In the genomic region with DNA sequence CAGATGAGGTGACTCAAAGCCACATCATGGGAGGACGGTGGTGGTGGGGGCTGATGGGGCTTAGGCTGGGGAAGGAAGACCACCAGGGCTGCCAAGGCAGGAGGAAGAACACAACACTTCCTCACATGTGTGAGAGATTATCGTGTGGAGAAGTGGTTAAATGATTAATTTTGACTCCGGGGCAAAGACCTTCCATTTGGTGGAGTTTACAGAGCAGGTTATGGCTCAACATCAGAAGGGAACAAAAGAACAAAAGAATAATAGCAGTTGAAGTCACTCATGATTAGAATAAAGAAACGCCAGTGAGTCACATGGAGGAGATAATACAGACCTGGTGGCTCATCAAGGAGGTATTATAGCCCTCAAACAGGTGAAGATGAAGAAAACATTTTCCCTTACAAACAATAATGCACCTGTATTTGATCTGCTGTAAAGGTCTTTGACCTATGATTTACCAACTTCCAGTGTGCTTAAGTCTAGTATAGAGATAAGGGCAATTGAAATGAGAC, we compare ENCODE assay signal across 25 cellular contexts.
DNase-seq lines count a peak whose midpoint lies in the region; ATAC-seq, FAIRE-seq and TF ChIP-seq lines count a peak whose summit lies in the region.
"Had no signal": no experiment of that assay in that cellular context is flagged by ENCODE, and none has a peak within 500 bp of the region (broad histone marks: within the 10 kb centered on the region; RNA-seq: fewer than 3 reads in every experiment).

No MANE protein-coding gene starts in this region.

- peak overlapping the region; percentile 43 for H4K91ac ChIP-seq in IMR-90 (ENCODE audit: insufficient read depth, low read depth, low read length)

- H2AK9ac ChIP-seq in IMR-90 (replicated peaks; ENCODE audit: low read depth, low read length, poor library complexity): no peak overlapping the region

- H3K18ac ChIP-seq in IMR-90 (ENCODE audit: low read depth, low read length): no peak overlapping the region

- no peak overlapping the region for H2BK5ac ChIP-seq in IMR-90 (ENCODE audit: low read depth, low read length, poor library complexity, severe bottlenecking)

- TF ChIP-seq CTCF in A549 (IDR thresholded peaks at IDR 0.05) (no peak), IMR-90 (conservative IDR thresholded peaks at IDR 0.05; ENCODE audit: low read depth, low read length) (no peak), liver (IDR thresholded peaks at IDR 0.05; ENCODE audit: low read depth, low read length, missing input control) (no peak)

- peak overlapping the region; percentile 47; the same call in 1 of the 3 replicates for H2BK15ac ChIP-seq in IMR-90 (ENCODE audit: low read depth, low read length)

- intact Hi-C loops in IMR-90 (cut with micrococcal nuclease): no loop called here

- POLR2A ChIA-PET in A549 (lab: Yijun Ruan, JAX): no interaction called here
- POLR2A ChIA-PET in IMR-90 (lab: Charles Lee; ENCODE audit: unreplicated experiment): no interaction called here

- H3K27ac ChIP-seq in A549 (peak overlapping the region; percentile 79 to 95), IMR-90 (ENCODE audit: insufficient read depth, low read length) (no peak overlapping the region), SJSA1 (peak overlapping the region; percentile 20; the same call in 1 of the 2 replicates), liver (ENCODE audit: low read depth in 1 of 2, low read length in 2 of 2) (no peak overlapping the region)
- H3K27ac ChIP-seq: BLaER1, brain microvascular endothelial cell, heart left ventricle, SJCRH30, upper lobe of left lung had no signal

- CTCF ChIA-PET in A549 (lab: Yijun Ruan, JAX): interaction anchor here (1.2 kb wide), 2 partner anchors 20 to 41 kb away, joined by 3 to 8 read pairs; no protein-coding TSS in a partner anchor
- CTCF ChIA-PET in IMR-90 (lab: Yijun Ruan, JAX): interaction anchor here (0.7 kb wide), 1 partner anchor 21 kb away, joined by 3 read pairs; no protein-coding TSS in a partner anchor

- peak; percentile 74 to 77 for ATAC-seq in A549
- ATAC-seq in IMR-90 (ENCODE audit: low read depth): no peak
- no peak for ATAC-seq in GM19395 (IDR thresholded peaks at IDR 0.05; ENCODE audit: unreplicated experiment)
- ATAC-seq in HG03139 (IDR thresholded peaks at IDR 0.05; ENCODE audit: unreplicated experiment): no peak
- ATAC-seq: heart left ventricle, T-helper 17 cell had no signal

- H3K4me3 ChIP-seq in A549: no peak overlapping the region
- H3K4me3 ChIP-seq in IMR-90 (ENCODE audit: insufficient read depth, low read depth, low read length): no peak overlapping the region
- H3K4me3 ChIP-seq in SJSA1: no peak overlapping the region
- no peak overlapping the region for H3K4me3 ChIP-seq in liver (ENCODE audit: low read depth in 1 of 3, low read length in 3 of 3)
- H3K4me3 ChIP-seq: BLaER1, heart left ventricle, lung, SJCRH30, upper lobe of left lung had no signal

- peaks cover 12% of the 10 kb centered on the region for H3K9me1 ChIP-seq in IMR-90 (ENCODE audit: insufficient read depth, low read length)

- H2AK5ac ChIP-seq in IMR-90 (ENCODE audit: low read depth, low read length): peak overlapping the region; percentile 29

- H3K9me3 ChIP-seq in A549 (peaks cover 17% of the 10 kb centered on the region; the same call in 2 of the 3 replicates), IMR-90 (ENCODE audit: control insufficient read depth, insufficient read depth, low read length) (no peaks in the 10 kb centered on the region), SJSA1 (replicated peaks) (no peaks in the 10 kb centered on the region), liver (ENCODE audit: control insufficient read depth in 4 of 4, low read length in 3 of 4) (no peaks in the 10 kb centered on the region)
- H3K9me3 ChIP-seq: BLaER1, upper lobe of left lung had no signal

- peak; percentile 86 to 89; a peak in 4 of 5 replicates for TF ChIP-seq EP300 in A549 (IDR thresholded peaks at IDR 0.05)

- peak overlapping the region; percentile 44 for H3K4ac ChIP-seq in IMR-90 (ENCODE audit: low read depth, low read length)

- peak; percentile 88 for FAIRE-seq in A549 (lab: Jason Lieb, UNC)
- FAIRE-seq: D721Med, endometrium had no signal

- peak in 1 of 2 experiments; percentile 82 for DNase-seq in A549 (ENCODE audit: low read depth in 1 of 2, low spot score in 1 of 2)
- no peak for DNase-seq in IMR-90
- DNase-seq in SJSA1 (ENCODE audit: low read depth in 1 of 2, low spot score in 2 of 2): peak; percentile 92 to 94
- no peak for DNase-seq in HT-29 (ENCODE audit: low spot score)
- DNase-seq in cerebellar nuclear complex (lab: John Stamatoyannopoulos, UW): no peak
- DNase-seq: activated CD8-positive, alpha-beta memory T cell treated with anti-CD3 and anti-CD28 coated beads, Interleukin-2, amount 50 U/mL, for 4 hours; activated effector memory CD4-positive, alpha-beta T cell treated with Interleukin-2 at 50 U/mL for 16 hours; brain microvascular endothelial cell; heart left ventricle; Karpas-422; NCI-H1092 treated with DMSO at 0.1 percent for 48 hours; NCI-H2107; NCI-H510A; occipital lobe; SJCRH30; stimulated activated CD8-positive, alpha-beta memory T cell treated with anti-CD3 and anti-CD28 coated beads, Interleukin-4, amount 100 ng/mL, for 48 hours; T-helper 17 cell; upper lobe of left lung had no signal

- no TSS peak for BruUV-seq in IMR-90 (replicated peaks; lab: Mats Ljungman, UMichigan)

- TF ChIP-seq RAD21 in A549 (conservative IDR thresholded peaks at IDR 0.05 in 1 of 2, IDR thresholded peaks at IDR 0.05 in 1 of 2): peak in 1 of 2 experiments; percentile 43; a peak in 2 of 5 replicates
- no peak for TF ChIP-seq RAD21 in IMR-90 (IDR thresholded peaks at IDR 0.05; ENCODE audit: low read length)
- peak in 1 of 2 donors; percentile 9 for TF ChIP-seq RAD21 in liver (IDR thresholded peaks at IDR 0.05)

- no peak overlapping the region for H3K23ac ChIP-seq in IMR-90 (ENCODE audit: low read depth, low read length)

- peaks cover 62% of the 10 kb centered on the region for H3K4me1 ChIP-seq in A549
- peaks cover 6% of the 10 kb centered on the region for H3K4me1 ChIP-seq in IMR-90 (ENCODE audit: control insufficient read depth, insufficient read depth, low read length)
- H3K4me1 ChIP-seq in SJSA1 (replicated peaks): peaks cover 44% of the 10 kb centered on the region
- H3K4me1 ChIP-seq in liver (ENCODE audit: control insufficient read depth in 4 of 4, insufficient read depth in 4 of 4, low read length in 3 of 4): peaks cover 3 to 19% (median 15%) of the 10 kb centered on the region in 4 donors

- H3K4me2 ChIP-seq in A549: peak overlapping the region; percentile 12; the same call in 2 of the 3 replicates
- no peak overlapping the region for H3K4me2 ChIP-seq in IMR-90 (ENCODE audit: low read depth, low read length)
- H3K4me2 ChIP-seq: BLaER1 had no signal

- peak overlapping the region; percentile 6; the same call in 1 of the 2 replicates for H3K14ac ChIP-seq in IMR-90 (replicated peaks; ENCODE audit: low read depth, low read length)

- H4K8ac ChIP-seq in IMR-90 (ENCODE audit: low read depth in 2 of 2, low read length in 2 of 2): no peak overlapping the region

- H4K20me1 ChIP-seq in IMR-90 (ENCODE audit: insufficient read depth, low read length): no peaks in the 10 kb centered on the region
- H4K20me1 ChIP-seq: BLaER1 had no signal

- H3K27me3 ChIP-seq in IMR-90 (ENCODE audit: control insufficient read depth, insufficient read depth, low read length) (no peaks in the 10 kb centered on the region), SJSA1 (replicated peaks) (no peaks in the 10 kb centered on the region), liver (ENCODE audit: control insufficient read depth in 4 of 4, insufficient read depth in 4 of 4, low read length in 3 of 4) (no peaks in the 10 kb centered on the region)
- H3K27me3 ChIP-seq: BLaER1, brain microvascular endothelial cell, heart left ventricle, SJCRH30, upper lobe of left lung had no signal

- no peak overlapping the region for H3K56ac ChIP-seq in IMR-90 (ENCODE audit: extremely low read depth, insufficient read depth, low read length)

- no peaks in the 10 kb centered on the region for H3K79me1 ChIP-seq in IMR-90 (ENCODE audit: low read depth in 1 of 2, low read length in 2 of 2)

- H3K36me3 ChIP-seq in IMR-90 (ENCODE audit: control insufficient read depth, insufficient read depth, low read length) (no peaks in the 10 kb centered on the region), SJSA1 (no peaks in the 10 kb centered on the region), liver (ENCODE audit: control insufficient read depth in 4 of 4, insufficient read depth in 3 of 4, low read depth in 1 of 4, low read length in 3 of 4) (no peaks in the 10 kb centered on the region)
- H3K36me3 ChIP-seq: BLaER1, brain microvascular endothelial cell, heart left ventricle, SJCRH30, upper lobe of left lung had no signal

- H2BK120ac ChIP-seq in IMR-90 (ENCODE audit: low read depth, low read length): peak overlapping the region; percentile 33

- H3K9ac ChIP-seq in IMR-90 (ENCODE audit: low read depth, low read length): no peak overlapping the region
- no peak overlapping the region for H3K9ac ChIP-seq in liver (ENCODE audit: low read depth in 1 of 2, low read length in 2 of 2)
- H3K9ac ChIP-seq: BLaER1 had no signal

- in situ Hi-C loops in IMR-90 (cut with MboI; ENCODE audit: low sequenced_read_pairs): no loop called here

- no peak overlapping the region for H2AFZ ChIP-seq in IMR-90 (replicated peaks; ENCODE audit: low read length, poor library complexity)

- WGBS in A549 (ENCODE audit: missing lambda C conversion rate): 6% methylated on average over 4 of the region's 4 CpGs
- WGBS in IMR-90 (ENCODE audit: extremely low coverage in 2 of 2, insufficient read length in 1 of 2), 2 experiments: no CpG with 5 or more reads among the region's 4 CpGs
- WGBS in liver: 42% methylated on average over 4 of the region's 4 CpGs

- H2BK20ac ChIP-seq in IMR-90 (ENCODE audit: low read depth, low read length): 0 out of 2 replicates have a peak overlapping the region, but pooled peaks have one; percentile 43

- dilution Hi-C loops in IMR-90 (cut with HindIII; ENCODE audit: low sequenced_read_pairs, unreplicated experiment): no loop called here

- no peak overlapping the region for H4K5ac ChIP-seq in IMR-90 (ENCODE audit: low read depth, low read length)

- TF ChIP-seq POLR2A in A549 (IDR thresholded peaks at IDR 0.05; ENCODE audit: low read length): no peak
- no peak for TF ChIP-seq POLR2A in IMR-90 (IDR thresholded peaks at IDR 0.05; ENCODE audit: low read depth, low read length)

TF ChIP-seq in A549, 52 proteins besides CTCF, POLR2A, EP300 and RAD21 (continues in another document):
- TF ChIP-seq JUN (IDR thresholded peaks at IDR 0.05) (peak; percentile 59 to 72; a peak in 3 of 5 replicates), TFCP2L1 (CRISPR knock-in tag; IDR thresholded peaks at IDR 0.05) (no peak)

TF ChIP-seq in IMR-90, 13 proteins besides CTCF, POLR2A, EP300 and RAD21 (continues in another document):
- TF ChIP-seq BHLHE40 (IDR thresholded peaks at IDR 0.05; ENCODE audit: low read depth, low read length): no peak
- TF ChIP-seq SMC3 (IDR thresholded peaks at IDR 0.05; ENCODE audit: low read depth, low read length): no peak
- TF ChIP-seq MAFK (IDR thresholded peaks at IDR 0.05; ENCODE audit: low read depth, low read length): no peak

TF ChIP-seq in liver, 16 proteins besides CTCF, POLR2A, EP300 and RAD21:
- TF ChIP-seq RXRA (IDR thresholded peaks at IDR 0.05) (peak; percentile 63 to 84), FOXA2 (IDR thresholded peaks at IDR 0.05) (no peak), NR2F2 (IDR thresholded peaks at IDR 0.05) (peak; percentile 10), HNF4A (conservative IDR thresholded peaks at IDR 0.05) (peak; percentile 50 to 61), SP1 (IDR thresholded peaks at IDR 0.05) (peak; percentile 68)
TF ChIP-seq in liver: peak in this region for 4.

Comparison
In these comparisons a context has a peak if more than half of its experiments do, and no peak if none do; other contexts are left out.
1. ATAC-seq: peak in A549 (2 of 2); none in IMR-90 (single experiment), GM19395 (single experiment) and HG03139 (single experiment).
2. DNase-seq: peak in SJSA1 (2 of 2); none in IMR-90 (single experiment), HT-29 (single experiment) and cerebellar nuclear complex (0 of 2).
3. H3K27ac ChIP-seq: peak in A549 (2 of 2) and SJSA1 (single experiment); none in IMR-90 (single experiment) and liver (0 of 2).